Comparison of ENCODE assay signal across 9 cellular contexts in genomic region chr22:24758164-24758799, GRCh38. TPM values are rescaled to one million over a fixed set of nuclear protein-coding genes. Genes with fewer than 3 reads are reported as not detected.
DNase-seq lines count a peak whose midpoint lies in the region; ATAC-seq and TF ChIP-seq lines count a peak whose summit lies in the region.
"Had no signal": no experiment of that assay in that cellular context is flagged by ENCODE, and none has a peak within 500 bp of the region (broad histone marks: within the 10 kb centered on the region; RNA-seq: fewer than 3 reads in every experiment).

No MANE protein-coding gene starts in this region.

- no peaks in the 10 kb centered on the region for H3K27me3 Mint-ChIP-seq in activated naive CD8-positive, alpha-beta T cell treated with anti-CD3 and anti-CD28 coated beads, Interleukin-2, amount 50 U/mL, for 24 hours

- H3K9me3 ChIP-seq in HEK293 (ENCODE audit: control insufficient read depth, insufficient read depth, low read depth, low read length) (no peaks in the 10 kb centered on the region), RWPE2 (ENCODE audit: severe bottlenecking) (no peaks in the 10 kb centered on the region), hepatocyte (ENCODE audit: low read depth) (no peaks in the 10 kb centered on the region)

- H2AFZ ChIP-seq in hepatocyte, result no peak overlapping the region

- H3K4me2 ChIP-seq in hepatocyte, result no peak overlapping the region

- WGBS in hepatocyte (ENCODE audit: low lambda C conversion rate, missing lambda C conversion rate), result 62% methylated on average over 12 of the region's 12 CpGs

- no peak overlapping the region for H3K27ac Mint-ChIP-seq in activated naive CD8-positive, alpha-beta T cell treated with anti-CD3 and anti-CD28 coated beads, Interleukin-2, amount 50 U/mL, for 24 hours
- H3K27ac Mint-ChIP-seq: T-helper 1 cell treated with Interleukin-12 subunit alpha and Interleukin-12 subunit beta and Interleukin-4 antibody, amounts not matched to agents 30 μg/mL and 1 μg/mL, for 36 hours had no signal

- H3K36me3 Mint-ChIP-seq in activated naive CD8-positive, alpha-beta T cell treated with anti-CD3 and anti-CD28 coated beads, Interleukin-2, amount 50 U/mL, for 24 hours (ENCODE audit: low read depth), result no peaks in the 10 kb centered on the region

- no peaks in the 10 kb centered on the region for H3K4me1 ChIP-seq in HEK293 (ENCODE audit: control insufficient read depth, insufficient read depth, low read length)
- no peaks in the 10 kb centered on the region for H3K4me1 ChIP-seq in RWPE2 (ENCODE audit: insufficient read depth, poor library complexity, severe bottlenecking)
- H3K4me1 ChIP-seq in hepatocyte (ENCODE audit: insufficient read depth), result no peaks in the 10 kb centered on the region

- TF ChIP-seq CTCF in HEK293 (tag by site-specific recombination; IDR thresholded peaks at IDR 0.05), result peak; percentile 51; the same call in 1 of the 2 replicates
- peak; percentile 88 for TF ChIP-seq CTCF in RWPE2 (IDR thresholded peaks at IDR 0.05; ENCODE audit: poor library complexity, severe bottlenecking)
- peak; percentile 86 for TF ChIP-seq CTCF in hepatocyte (IDR thresholded peaks at IDR 0.05; ENCODE audit: poor library complexity)

- no peaks in the 10 kb centered on the region for H3K79me2 ChIP-seq in hepatocyte

- H3K36me3 ChIP-seq in HEK293 (ENCODE audit: control insufficient read depth in 2 of 2, insufficient read depth in 1 of 2, low read length in 2 of 2) (no peaks in the 10 kb centered on the region), RWPE2 (ENCODE audit: low read depth) (no peaks in the 10 kb centered on the region), hepatocyte (replicated peaks; ENCODE audit: insufficient read depth, low read depth) (no peaks in the 10 kb centered on the region)

- H3K27me3 ChIP-seq in RWPE2 (ENCODE audit: insufficient read depth, poor library complexity, severe bottlenecking) (peaks cover 24% of the 10 kb centered on the region), hepatocyte (no peaks in the 10 kb centered on the region)

- no peaks in the 10 kb centered on the region for H3K4me1 Mint-ChIP-seq in activated naive CD8-positive, alpha-beta T cell treated with anti-CD3 and anti-CD28 coated beads, Interleukin-2, amount 50 U/mL, for 24 hours

- no peak for ATAC-seq in RWPE2 (ENCODE audit: low read depth)
- no peak for ATAC-seq in activated naive CD8-positive, alpha-beta T cell treated with anti-CD3 and anti-CD28 coated beads, Interleukin-2, amount 50 U/mL, for 24 hours
- ATAC-seq in HG02763 (IDR thresholded peaks at IDR 0.05; ENCODE audit: unreplicated experiment), result no peak

- POLR2A ChIA-PET in HEK293 (lab: Yijun Ruan, JAX), result no interaction called here

- H3K4me3 ChIP-seq in HEK293 (ENCODE audit: low read depth, low read length) (no peak overlapping the region), RWPE2 (ENCODE audit: severe bottlenecking) (no peak overlapping the region), hepatocyte (no peak overlapping the region)

- H3K27ac ChIP-seq in HEK293 (ENCODE audit: extremely low read depth, low read depth, low read length), result no peak overlapping the region
- H3K27ac ChIP-seq in RWPE2 (ENCODE audit: poor library complexity, severe bottlenecking), result no peak overlapping the region
- no peak overlapping the region for H3K27ac ChIP-seq in hepatocyte

- no peak overlapping the region for H3K4me3 Mint-ChIP-seq in activated naive CD8-positive, alpha-beta T cell treated with anti-CD3 and anti-CD28 coated beads, Interleukin-2, amount 50 U/mL, for 24 hours
- H3K4me3 Mint-ChIP-seq: T-helper 1 cell treated with Interleukin-12 subunit alpha and Interleukin-12 subunit beta and Interleukin-4 antibody, amounts not matched to agents 30 μg/mL and 1 μg/mL, for 36 hours had no signal

- H3K9me2 ChIP-seq in hepatocyte (replicated peaks; ENCODE audit: insufficient read depth), result no peaks in the 10 kb centered on the region

- H4K20me1 ChIP-seq in hepatocyte (ENCODE audit: insufficient read depth, poor library complexity, severe bottlenecking), result no peaks in the 10 kb centered on the region

- DNase-seq in CMK (ENCODE audit: low read depth) (peak; percentile 9), RWPE2 (ENCODE audit: low spot score) (no peak), hepatocyte (ENCODE audit: low spot score) (peak; percentile 82), NCI-H2107 treated with DMSO at 0.1 percent for 48 hours (lab: John Stamatoyannopoulos, UW; ENCODE audit: unreplicated experiment) (no peak)
- peak; percentile 63 for DNase-seq in activated naive CD8-positive, alpha-beta T cell treated with anti-CD3 and anti-CD28 coated beads, Interleukin-2, amount 50 U/mL, for 24 hours
- peak; percentile 27 to 34 (median 31) for DNase-seq in stimulated activated CD4-positive, alpha-beta T cell treated with anti-CD3 and anti-CD28 coated beads, Interleukin-1b, Interleukin-23, amount 100 ng/mL, for 24 hours (ENCODE audit: low read depth in 4 of 4, low spot score in 1 of 4)

- CTCF ChIA-PET in HEK293 (lab: Yijun Ruan, JAX), result interaction anchor here (0.6 to 8.4 kb wide), 23 partner anchors 8 to 292 kb away, joined by 3 to 87 read pairs (median 6); no protein-coding TSS in a partner anchor

- H3K9me3 Mint-ChIP-seq in activated naive CD8-positive, alpha-beta T cell treated with anti-CD3 and anti-CD28 coated beads, Interleukin-2, amount 50 U/mL, for 24 hours, result no peaks in the 10 kb centered on the region
- H3K9me3 Mint-ChIP-seq: T-helper 1 cell treated with Interleukin-12 subunit alpha and Interleukin-12 subunit beta and Interleukin-4 antibody, amounts not matched to agents 30 μg/mL and 1 μg/mL, for 36 hours had no signal

TF ChIP-seq in HEK293, 187 proteins besides CTCF, POLR2A, EP300 and RAD21:
- TF ChIP-seq ZNF654 (tag by site-specific recombination; IDR thresholded peaks at IDR 0.05; ENCODE audit: low read depth) (peak; percentile 89), ZNF530 (tag by site-specific recombination; IDR thresholded peaks at IDR 0.05; ENCODE audit: low read depth) (no peak)
TF ChIP-seq in HEK293: peak in this region for 1.

RNA-seq across cellular contexts. Expression of gene PIWIL3, which starts 16.2 kb away (rescaled TPM):
- 0.12 TPM in 1 of 2 replicates, not detected in the other for total RNA-seq in hepatocyte
- not detected in 2 replicates for polyA plus RNA-seq in hepatocyte

RNA-seq across cellular contexts. Expression of gene SGSM1, which starts 47.7 kb away (rescaled TPM):
- total RNA-seq in hepatocyte, result 3.1 and 3.5 TPM in 2 replicates
- polyA plus RNA-seq in hepatocyte, result 1.7 TPM in 2 replicates

Comparison
In these comparisons a context has a peak if more than half of its experiments do, and no peak if none do; other contexts are left out.
1. DNase-seq: peak in CMK (single experiment), activated naive CD8-positive, alpha-beta T cell treated with anti-CD3 and anti-CD28 coated beads, Interleukin-2, amount 50 U/mL, for 24 hours (single experiment), hepatocyte (single experiment) and stimulated activated CD4-positive, alpha-beta T cell treated with anti-CD3 and anti-CD28 coated beads, Interleukin-1b, Interleukin-23, amount 100 ng/mL, for 24 hours (4 of 4); none in RWPE2 (single experiment) and NCI-H2107 treated with DMSO at 0.1 percent for 48 hours (single experiment).
2. Peak in every context shown above with its lines, with median percentiles within 50 percentile points of each other: CTCF ChIP-seq.